1 cellular context compared by ENCODE assay signal in genomic region chr19:47447470-47448359, GRCh38.
A peak's percentile ranks its signal among the peaks of the same experiment; 100 is the strongest.
TF ChIP-seq lines count a peak whose summit lies in the region.

No MANE protein-coding gene starts in this region.

TF ChIP-seq in K562, 482 proteins besides CTCF, POLR2A, EP300 and RAD21 (continued from another document and continues in another):
- TF ChIP-seq, protein P1, sequence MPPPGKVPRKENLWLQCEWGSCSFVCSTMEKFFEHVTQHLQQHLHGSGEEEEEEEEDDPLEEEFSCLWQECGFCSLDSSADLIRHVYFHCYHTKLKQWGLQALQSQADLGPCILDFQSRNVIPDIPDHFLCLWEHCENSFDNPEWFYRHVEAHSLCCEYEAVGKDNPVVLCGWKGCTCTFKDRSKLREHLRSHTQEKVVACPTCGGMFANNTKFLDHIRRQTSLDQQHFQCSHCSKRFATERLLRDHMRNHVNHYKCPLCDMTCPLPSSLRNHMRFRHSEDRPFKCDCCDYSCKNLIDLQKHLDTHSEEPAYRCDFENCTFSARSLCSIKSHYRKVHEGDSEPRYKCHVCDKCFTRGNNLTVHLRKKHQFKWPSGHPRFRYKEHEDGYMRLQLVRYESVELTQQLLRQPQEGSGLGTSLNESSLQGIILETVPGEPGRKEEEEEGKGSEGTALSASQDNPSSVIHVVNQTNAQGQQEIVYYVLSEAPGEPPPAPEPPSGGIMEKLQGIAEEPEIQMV (tag; conservative IDR thresholded peaks at IDR 0.05; ENCODE audit: low read depth): no peak
- TF ChIP-seq ARID3B (CRISPR knock-in tag; IDR thresholded peaks at IDR 0.05; ENCODE audit: borderline replicate concordance): no peak
- peak; percentile 80 for TF ChIP-seq CTBP1 (IDR thresholded peaks at IDR 0.05; ENCODE audit: borderline replicate concordance)
- no peak for TF ChIP-seq EP400 (IDR thresholded peaks at IDR 0.05)
- TF ChIP-seq E2F1 (CRISPR knock-in tag; IDR thresholded peaks at IDR 0.05): 0 out of 2 replicates have a peak, but pooled peaks have one; percentile 67
- TF ChIP-seq ZNF133 (CRISPR knock-in tag; IDR thresholded peaks at IDR 0.05): no peak
- TF ChIP-seq JUN (IDR thresholded peaks at IDR 0.05; ENCODE audit: borderline replicate concordance, low read depth, low read length): peak; percentile 40; the same call in 1 of the 2 replicates
- peak; percentile 90; the same call in 1 of the 2 replicates for TF ChIP-seq JUN (CRISPR knock-in tag; IDR thresholded peaks at IDR 0.05; ENCODE audit: borderline replicate concordance)
- no peak for TF ChIP-seq RUNX1 (IDR thresholded peaks at IDR 0.05; ENCODE audit: low read depth)
- peak; percentile 49; the same call in 1 of the 2 replicates for TF ChIP-seq HDAC8 (tag; IDR thresholded peaks at IDR 0.05)
- TF ChIP-seq ZNF395 (CRISPR knock-in tag; IDR thresholded peaks at IDR 0.05): no peak
- no peak for TF ChIP-seq MLX (CRISPR knock-in tag; conservative IDR thresholded peaks at IDR 0.05)
- TF ChIP-seq, protein P2, sequence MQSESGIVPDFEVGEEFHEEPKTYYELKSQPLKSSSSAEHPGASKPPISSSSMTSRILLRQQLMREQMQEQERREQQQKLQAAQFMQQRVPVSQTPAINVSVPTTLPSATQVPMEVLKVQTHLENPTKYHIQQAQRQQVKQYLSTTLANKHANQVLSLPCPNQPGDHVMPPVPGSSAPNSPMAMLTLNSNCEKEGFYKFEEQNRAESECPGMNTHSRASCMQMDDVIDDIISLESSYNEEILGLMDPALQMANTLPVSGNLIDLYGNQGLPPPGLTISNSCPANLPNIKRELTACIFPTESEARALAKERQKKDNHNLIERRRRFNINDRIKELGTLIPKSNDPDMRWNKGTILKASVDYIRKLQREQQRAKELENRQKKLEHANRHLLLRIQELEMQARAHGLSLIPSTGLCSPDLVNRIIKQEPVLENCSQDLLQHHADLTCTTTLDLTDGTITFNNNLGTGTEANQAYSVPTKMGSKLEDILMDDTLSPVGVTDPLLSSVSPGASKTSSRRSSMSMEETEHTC (IDR thresholded peaks at IDR 0.05): peak; percentile 42; the same call in 1 of the 2 replicates
- peak; percentile 80 for TF ChIP-seq U2AF1 (optimal IDR thresholded peaks at IDR 0.05; ENCODE audit: low read depth, low read length)
- TF ChIP-seq, protein P3, sequence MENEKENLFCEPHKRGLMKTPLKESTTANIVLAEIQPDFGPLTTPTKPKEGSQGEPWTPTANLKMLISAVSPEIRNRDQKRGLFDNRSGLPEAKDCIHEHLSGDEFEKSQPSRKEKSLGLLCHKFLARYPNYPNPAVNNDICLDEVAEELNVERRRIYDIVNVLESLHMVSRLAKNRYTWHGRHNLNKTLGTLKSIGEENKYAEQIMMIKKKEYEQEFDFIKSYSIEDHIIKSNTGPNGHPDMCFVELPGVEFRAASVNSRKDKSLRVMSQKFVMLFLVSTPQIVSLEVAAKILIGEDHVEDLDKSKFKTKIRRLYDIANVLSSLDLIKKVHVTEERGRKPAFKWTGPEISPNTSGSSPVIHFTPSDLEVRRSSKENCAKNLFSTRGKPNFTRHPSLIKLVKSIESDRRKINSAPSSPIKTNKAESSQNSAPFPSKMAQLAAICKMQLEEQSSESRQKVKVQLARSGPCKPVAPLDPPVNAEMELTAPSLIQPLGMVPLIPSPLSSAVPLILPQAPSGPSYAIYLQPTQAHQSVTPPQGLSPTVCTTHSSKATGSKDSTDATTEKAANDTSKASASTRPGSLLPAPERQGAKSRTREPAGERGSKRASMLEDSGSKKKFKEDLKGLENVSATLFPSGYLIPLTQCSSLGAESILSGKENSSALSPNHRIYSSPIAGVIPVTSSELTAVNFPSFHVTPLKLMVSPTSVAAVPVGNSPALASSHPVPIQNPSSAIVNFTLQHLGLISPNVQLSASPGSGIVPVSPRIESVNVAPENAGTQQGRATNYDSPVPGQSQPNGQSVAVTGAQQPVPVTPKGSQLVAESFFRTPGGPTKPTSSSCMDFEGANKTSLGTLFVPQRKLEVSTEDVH (IDR thresholded peaks at IDR 0.05; ENCODE audit: low read depth, partially characterized antibody): no peak
- TF ChIP-seq AFF4 (CRISPR knock-in tag; IDR thresholded peaks at IDR 0.05): peak; percentile 66; the same call in 1 of the 2 replicates
- peak; percentile 68 for TF ChIP-seq CREM (IDR thresholded peaks at IDR 0.05; ENCODE audit: low read depth)
- no peak for TF ChIP-seq ESRRB (CRISPR knock-in tag; IDR thresholded peaks at IDR 0.05; ENCODE audit: borderline replicate concordance)
- peak; percentile 37 for TF ChIP-seq TBP (optimal IDR thresholded peaks at IDR 0.05; ENCODE audit: low read depth, low read length)
- TF ChIP-seq TFAP4 (CRISPR knock-in tag; IDR thresholded peaks at IDR 0.05; ENCODE audit: borderline replicate concordance): peak; percentile 100
- no peak for TF ChIP-seq SETDB1 (IDR thresholded peaks at IDR 0.05; ENCODE audit: low read length)
- TF ChIP-seq ELF2 (CRISPR knock-in tag; IDR thresholded peaks at IDR 0.05): no peak
- peak; percentile 91 for TF ChIP-seq EGR1 (conservative IDR thresholded peaks at IDR 0.05)
- TF ChIP-seq FUS (optimal IDR thresholded peaks at IDR 0.05; ENCODE audit: low read depth, low read length): peak; percentile 61
- TF ChIP-seq L3MBTL2 (IDR thresholded peaks at IDR 0.05): peak; percentile 100
- TF ChIP-seq, protein P4, sequence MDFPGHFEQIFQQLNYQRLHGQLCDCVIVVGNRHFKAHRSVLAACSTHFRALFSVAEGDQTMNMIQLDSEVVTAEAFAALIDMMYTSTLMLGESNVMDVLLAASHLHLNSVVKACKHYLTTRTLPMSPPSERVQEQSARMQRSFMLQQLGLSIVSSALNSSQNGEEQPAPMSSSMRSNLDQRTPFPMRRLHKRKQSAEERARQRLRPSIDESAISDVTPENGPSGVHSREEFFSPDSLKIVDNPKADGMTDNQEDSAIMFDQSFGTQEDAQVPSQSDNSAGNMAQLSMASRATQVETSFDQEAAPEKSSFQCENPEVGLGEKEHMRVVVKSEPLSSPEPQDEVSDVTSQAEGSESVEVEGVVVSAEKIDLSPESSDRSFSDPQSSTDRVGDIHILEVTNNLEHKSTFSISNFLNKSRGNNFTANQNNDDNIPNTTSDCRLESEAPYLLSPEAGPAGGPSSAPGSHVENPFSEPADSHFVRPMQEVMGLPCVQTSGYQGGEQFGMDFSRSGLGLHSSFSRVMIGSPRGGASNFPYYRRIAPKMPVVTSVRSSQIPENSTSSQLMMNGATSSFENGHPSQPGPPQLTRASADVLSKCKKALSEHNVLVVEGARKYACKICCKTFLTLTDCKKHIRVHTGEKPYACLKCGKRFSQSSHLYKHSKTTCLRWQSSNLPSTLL (IDR thresholded peaks at IDR 0.05): no peak
- no peak for TF ChIP-seq TCFL5 (CRISPR knock-in tag; conservative IDR thresholded peaks at IDR 0.05)
- TF ChIP-seq MAFF (IDR thresholded peaks at IDR 0.05; ENCODE audit: low read length): no peak
- TF ChIP-seq ARID1B (IDR thresholded peaks at IDR 0.05): no peak
- TF ChIP-seq ZNF217 (CRISPR knock-in tag; IDR thresholded peaks at IDR 0.05): 0 out of 2 replicates have a peak, but pooled peaks have one; percentile 27
- TF ChIP-seq NCOA6 (IDR thresholded peaks at IDR 0.05): peak; percentile 84
- no peak for TF ChIP-seq ZNF830 (CRISPR knock-in tag; IDR thresholded peaks at IDR 0.05)
- TF ChIP-seq, protein P5, sequence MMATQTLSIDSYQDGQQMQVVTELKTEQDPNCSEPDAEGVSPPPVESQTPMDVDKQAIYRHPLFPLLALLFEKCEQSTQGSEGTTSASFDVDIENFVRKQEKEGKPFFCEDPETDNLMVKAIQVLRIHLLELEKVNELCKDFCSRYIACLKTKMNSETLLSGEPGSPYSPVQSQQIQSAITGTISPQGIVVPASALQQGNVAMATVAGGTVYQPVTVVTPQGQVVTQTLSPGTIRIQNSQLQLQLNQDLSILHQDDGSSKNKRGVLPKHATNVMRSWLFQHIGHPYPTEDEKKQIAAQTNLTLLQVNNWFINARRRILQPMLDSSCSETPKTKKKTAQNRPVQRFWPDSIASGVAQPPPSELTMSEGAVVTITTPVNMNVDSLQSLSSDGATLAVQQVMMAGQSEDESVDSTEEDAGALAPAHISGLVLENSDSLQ (IDR thresholded peaks at IDR 0.05): peak; percentile 60
- TF ChIP-seq, protein P6, sequence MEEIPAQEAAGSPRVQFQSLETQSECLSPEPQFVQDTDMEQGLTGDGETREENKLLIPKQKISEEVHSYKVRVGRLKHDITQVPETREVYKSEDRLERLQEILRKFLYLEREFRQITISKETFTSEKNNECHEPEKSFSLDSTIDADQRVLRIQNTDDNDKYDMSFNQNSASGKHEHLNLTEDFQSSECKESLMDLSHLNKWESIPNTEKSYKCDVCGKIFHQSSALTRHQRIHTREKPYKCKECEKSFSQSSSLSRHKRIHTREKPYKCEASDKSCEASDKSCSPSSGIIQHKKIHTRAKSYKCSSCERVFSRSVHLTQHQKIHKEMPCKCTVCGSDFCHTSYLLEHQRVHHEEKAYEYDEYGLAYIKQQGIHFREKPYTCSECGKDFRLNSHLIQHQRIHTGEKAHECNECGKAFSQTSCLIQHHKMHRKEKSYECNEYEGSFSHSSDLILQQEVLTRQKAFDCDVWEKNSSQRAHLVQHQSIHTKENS (CRISPR knock-in tag; IDR thresholded peaks at IDR 0.05): no peak
- TF ChIP-seq ZKSCAN8 (CRISPR knock-in tag; IDR thresholded peaks at IDR 0.05): no peak
- TF ChIP-seq TOE1 (IDR thresholded peaks at IDR 0.05; ENCODE audit: borderline replicate concordance): no peak
- no peak for TF ChIP-seq TOE1 (CRISPR knock-in tag; IDR thresholded peaks at IDR 0.05; ENCODE audit: borderline replicate concordance, low read depth)
- peak; percentile 89 for TF ChIP-seq HMGN3 (IDR thresholded peaks at IDR 0.05; ENCODE audit: borderline replicate concordance, extremely low read depth, insufficient read length, low read depth, low read length)
